In genomic region chr7:143901710-143902587, GRCh38 we compare ENCODE assay signal across 8 cellular contexts. TPM values are rescaled to one million over a fixed set of nuclear protein-coding genes. Genes with fewer than 3 reads are reported as not detected.
DNase-seq lines count a peak whose midpoint lies in the region; ATAC-seq, FAIRE-seq and TF ChIP-seq lines count a peak whose summit lies in the region.

TSS of gene TCAF1 (minus strand) at chr7:143902176. CDS start at chr7:143876608, 25,568 bp downstream.

- DNase-seq in GM19239 (ENCODE audit: insufficient read length, low spot score) (peak; percentile 72), NCI-H524 (lab: John Stamatoyannopoulos, UW) (peak; percentile 86 to 89), coronary artery (ENCODE audit: low spot score) (peak; percentile 96), left lobe of liver (ENCODE audit: low spot score) (peak; percentile 97)
- DNase-seq in activated CD4-positive, alpha-beta T cell treated with anti-CD3 and anti-CD28 coated beads, Interleukin-2, amount 10 ng/mL, durations not matched to agents 7 days and 5 days: peak; percentile 89
- peak; percentile 82 for DNase-seq in stimulated activated CD4-positive, alpha-beta T cell treated with anti-CD3 and anti-CD28 coated beads, Interleukin-2, amount 100 ng/mL, for 4 hours (ENCODE audit: low read depth)

- peak within 1 kb of the TSS; percentile 92 for H3K4me3 Mint-ChIP-seq in activated CD4-positive, alpha-beta T cell treated with anti-CD3 and anti-CD28 coated beads, Interleukin-2, amount 10 ng/mL, durations not matched to agents 7 days and 5 days

- H3K27me3 ChIP-seq in BLaER1 treated with 17β-estradiol and CSF1 and Interleukin-3, amounts not matched to agents 10 nM and 100 nM: no peaks in the 10 kb centered on the region

- H3K4me1 ChIP-seq in BLaER1 treated with 17β-estradiol and CSF1 and Interleukin-3, amounts not matched to agents 10 nM and 100 nM: peaks cover 14 to 18% (median 15%) of the 10 kb centered on the region in 10 experiments

- H4K20me1 ChIP-seq in BLaER1 treated with 17β-estradiol and CSF1 and Interleukin-3, amounts not matched to agents 10 nM and 100 nM: peaks cover 0 to 10% (median 0%) of the 10 kb centered on the region in 11 experiments; a peak in 5 of 22 replicates

- peak within 1 kb of the TSS; percentile 72 to 94 (median 86) for H3K4me2 ChIP-seq in BLaER1 treated with 17β-estradiol and CSF1 and Interleukin-3, amounts not matched to agents 10 nM and 100 nM

- H3K27me3 Mint-ChIP-seq in activated CD4-positive, alpha-beta T cell treated with anti-CD3 and anti-CD28 coated beads, Interleukin-2, amount 10 ng/mL, durations not matched to agents 7 days and 5 days: no peaks in the 10 kb centered on the region

- H3K36me3 Mint-ChIP-seq in activated CD4-positive, alpha-beta T cell treated with anti-CD3 and anti-CD28 coated beads, Interleukin-2, amount 10 ng/mL, durations not matched to agents 7 days and 5 days (ENCODE audit: low read depth): no peaks in the 10 kb centered on the region

- no peaks in the 10 kb centered on the region for H3K9me3 ChIP-seq in BLaER1 treated with 17β-estradiol and CSF1 and Interleukin-3, amounts not matched to agents 10 nM and 100 nM (replicated peaks in 1 of 11)

- H3K4me3 ChIP-seq in BLaER1 treated with 17β-estradiol and CSF1 and Interleukin-3, amounts not matched to agents 10 nM and 100 nM: peak within 1 kb of the TSS; percentile 61 to 80 (median 74)
- peak within 1 kb of the TSS; percentile 96 for H3K4me3 ChIP-seq in coronary artery

- POLR2A ChIA-PET in activated CD4-positive, alpha-beta T cell treated with anti-CD3 and anti-CD28 coated beads, Interleukin-2, amount 10 ng/mL, durations not matched to agents 7 days and 5 days (lab: Charles Lee): interaction anchor here (1.4 kb wide), 1 partner anchor 226 kb away, joined by 5 read pairs; no protein-coding TSS in a partner anchor

- H3K27ac Mint-ChIP-seq in activated CD4-positive, alpha-beta T cell treated with anti-CD3 and anti-CD28 coated beads, Interleukin-2, amount 10 ng/mL, durations not matched to agents 7 days and 5 days: peak within 1 kb of the TSS; percentile 90

- TF ChIP-seq CTCF in coronary artery (IDR thresholded peaks at IDR 0.05): no peak

- peaks cover 26% of the 10 kb centered on the region for H3K4me1 Mint-ChIP-seq in activated CD4-positive, alpha-beta T cell treated with anti-CD3 and anti-CD28 coated beads, Interleukin-2, amount 10 ng/mL, durations not matched to agents 7 days and 5 days

- peak within 1 kb of the TSS; percentile 73 to 91 (median 82); a peak in 21 of 22 replicates for H3K27ac ChIP-seq in BLaER1 treated with 17β-estradiol and CSF1 and Interleukin-3, amounts not matched to agents 10 nM and 100 nM
- H3K27ac ChIP-seq in coronary artery: peak within 1 kb of the TSS; percentile 93 to 97

- peaks cover 0 to 5% (median 0%) of the 10 kb centered on the region in 11 experiments; a peak in 2 of 22 replicates for H3K36me3 ChIP-seq in BLaER1 treated with 17β-estradiol and CSF1 and Interleukin-3, amounts not matched to agents 10 nM and 100 nM

- CTCF ChIA-PET in activated CD4-positive, alpha-beta T cell treated with anti-CD3 and anti-CD28 coated beads, Interleukin-2, amount 10 ng/mL, durations not matched to agents 7 days and 5 days (lab: Charles Lee): interaction anchor here (0.5 to 1.8 kb wide), 7 partner anchors 9 to 1761 kb away, joined by 3 to 10 read pairs (median 5); no protein-coding TSS in a partner anchor

- peak; percentile 75 for FAIRE-seq in GM19239 (lab: Jason Lieb, UNC)

- no peaks in the 10 kb centered on the region for H3K9me3 Mint-ChIP-seq in activated CD4-positive, alpha-beta T cell treated with anti-CD3 and anti-CD28 coated beads, Interleukin-2, amount 10 ng/mL, durations not matched to agents 7 days and 5 days

- H3K9ac ChIP-seq in BLaER1 treated with 17β-estradiol and CSF1 and Interleukin-3, amounts not matched to agents 10 nM and 100 nM: peak within 1 kb of the TSS; percentile 77 to 89 (median 87)

- peak; percentile 89 for ATAC-seq in HG03457 (IDR thresholded peaks at IDR 0.05; ENCODE audit: unreplicated experiment)
- peak; percentile 93 for ATAC-seq in left lobe of liver

RNA-seq across cellular contexts. Expression of gene TCAF1, which starts in this region (rescaled TPM):
- total RNA-seq in activated CD4-positive, alpha-beta T cell treated with anti-CD3 and anti-CD28 coated beads, Interleukin-2, amount 10 ng/mL, durations not matched to agents 7 days and 5 days: 10 to 100 TPM; 14.6 to 15.5 TPM
- total RNA-seq in left lobe of liver: 56.1 TPM

Comparison
In these comparisons a context has a peak if more than half of its experiments do, and no peak if none do; other contexts are left out.
1. Peak in every context shown above with its lines: DNase-seq, ATAC-seq, H3K4me3 ChIP-seq and H3K27ac ChIP-seq.